Comparison of ENCODE assay signal across 13 cellular contexts in genomic region chr1:14894811-14895524, GRCh38.
A peak's percentile ranks its signal among the peaks of the same experiment; 100 is the strongest.
DNase-seq lines count a peak whose midpoint lies in the region; ATAC-seq lines count a peak whose summit lies in the region.
"Had no signal": no experiment of that assay in that cellular context is flagged by ENCODE, and none has a peak within 500 bp of the region (broad histone marks: within the 10 kb centered on the region; RNA-seq: fewer than 3 reads in every experiment).

No MANE protein-coding gene starts in this region.

- H3K27ac ChIP-seq in esophagus (ENCODE audit: low read depth in 2 of 2, low read length in 1 of 2), result peak overlapping the region; percentile 26 to 88

- no peak for ATAC-seq in HG02852 (IDR thresholded peaks at IDR 0.05; ENCODE audit: unreplicated experiment)
- no peak for ATAC-seq in GM18907 (IDR thresholded peaks at IDR 0.05; ENCODE audit: unreplicated experiment)
- ATAC-seq: left lobe of liver had no signal

- H3K9me3 ChIP-seq in esophagus (ENCODE audit: control insufficient read depth in 2 of 2, insufficient read depth in 1 of 2, low read depth in 1 of 2, low read length in 1 of 2), result no peaks in the 10 kb centered on the region

- in situ Hi-C loops in ACHN (cut with HindIII; ENCODE audit: low pct_ligation_motif_present, low pct_unique_long_range_greater_than_20kb, low sequenced_read_pairs), result no loop called here

- H3K4me3 ChIP-seq in esophagus (ENCODE audit: low read depth in 1 of 2, low read length in 2 of 2), result no peak overlapping the region

- intact Hi-C loops in posterior cingulate gyrus (cut with DNase I), result no loop called here

- 31 to 46% methylated on average over 11 of the region's 11 CpGs for WGBS in esophagus, 2 donors

- H3K4me1 ChIP-seq in esophagus (ENCODE audit: control insufficient read depth in 2 of 2, insufficient read depth in 2 of 2, low read length in 1 of 2), result peaks cover 0 to 11% of the 10 kb centered on the region in 2 donors

- no peaks in the 10 kb centered on the region for H3K36me3 ChIP-seq in esophagus (ENCODE audit: control insufficient read depth in 2 of 2, insufficient read depth in 2 of 2, low read length in 1 of 2)

- no peaks in the 10 kb centered on the region for H3K27me3 ChIP-seq in esophagus (ENCODE audit: control insufficient read depth in 1 of 2, insufficient read depth in 2 of 2, low read length in 2 of 2)

- DNase-seq in Daoy (ENCODE audit: low read depth), result peak; percentile 57
- peak; percentile 32 for DNase-seq in NCI-H1105 (lab: John Stamatoyannopoulos, UW)
- DNase-seq in posterior cingulate gyrus, result peak in 9 of 10 donors; percentile 33 to 90 (median 60)
- DNase-seq in SIG-M5 treated with dmso at 0.1 percent for 504 hours (lab: John Stamatoyannopoulos, UW; ENCODE audit: unreplicated experiment), result no peak
- DNase-seq in ACHN, result no peak
- DNase-seq: activated CD4-positive, alpha-beta memory T cell treated with anti-CD3 and anti-CD28 coated beads for 36 hours; H7; NCI-H1930; T-helper 2 cell had no signal

Comparison
In these comparisons a context has a peak if more than half of its experiments do, and no peak if none do; other contexts are left out.
1. DNase-seq: peak in Daoy (single experiment), NCI-H1105 (single experiment) and posterior cingulate gyrus (9 of 10); none in SIG-M5 treated with dmso at 0.1 percent for 504 hours (single experiment) and ACHN (single experiment).